ENCODE assay signal across 8 cellular contexts in the genomic region with DNA sequence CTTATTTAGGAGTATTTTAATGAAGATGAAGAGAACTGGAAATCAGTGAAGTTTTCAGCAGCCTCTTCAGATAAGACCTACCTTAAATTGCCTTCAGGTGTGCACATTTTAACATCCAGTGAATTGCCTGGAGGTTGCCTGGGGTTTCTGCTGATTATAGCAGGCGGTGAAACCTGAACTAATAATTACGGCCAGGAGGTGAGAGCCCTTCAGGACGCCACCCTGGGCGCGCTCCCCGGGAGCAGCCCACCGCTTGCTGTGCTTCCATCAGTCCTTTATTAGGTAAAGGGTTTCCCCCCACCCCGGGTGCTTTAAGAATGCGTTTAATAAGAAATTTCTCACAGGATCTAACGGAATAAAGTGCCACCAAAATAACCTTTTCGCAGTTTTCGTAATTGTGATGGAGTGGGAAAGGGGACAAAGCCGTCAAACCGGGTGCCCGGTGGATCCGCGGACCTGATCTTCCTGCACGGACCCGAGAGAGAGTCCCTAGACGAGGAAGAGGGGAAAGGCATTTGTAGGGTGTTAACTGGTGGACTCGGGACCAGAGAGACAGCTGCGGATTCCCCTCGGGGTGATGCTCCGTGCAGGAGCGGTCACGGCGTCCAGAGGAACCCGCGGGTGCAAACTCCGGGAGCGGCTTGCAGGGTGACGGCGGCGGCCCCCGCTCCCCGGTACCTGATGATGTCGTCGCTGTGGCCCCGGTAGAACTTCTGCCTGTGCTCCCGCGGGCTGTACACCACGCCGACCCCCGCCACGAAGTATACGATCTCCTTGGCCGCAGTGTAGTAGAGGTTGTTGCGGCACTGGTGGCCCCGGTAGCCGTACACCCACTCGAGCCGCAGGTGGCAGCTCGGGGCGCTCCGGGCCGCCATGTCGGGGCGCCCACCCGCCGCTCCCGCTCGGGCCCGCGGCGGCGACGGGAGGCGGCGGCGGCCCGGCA. TPM values are rescaled to one million over a fixed set of nuclear protein-coding genes. Genes with fewer than 3 reads are reported as not detected.
DNase-seq lines count a peak whose midpoint lies in the region; ATAC-seq, FAIRE-seq and TF ChIP-seq lines count a peak whose summit lies in the region.

No MANE protein-coding gene starts in this region.

- POLR2A ChIA-PET in A549 (lab: Yijun Ruan, JAX) = interaction anchor here (1.6 to 1.7 kb wide), 2 partner anchors 32 to 33 kb away, joined by 4 to 12 read pairs; partner anchors contain the start of gene TTC8

- CTCF ChIA-PET in A549 (lab: Yijun Ruan, JAX) = interaction anchor here (0.6 to 2.4 kb wide), 19 partner anchors 15 to 1122 kb away, joined by 3 to 19 read pairs (median 4); partner anchors contain the start of gene TTC8
- CTCF ChIA-PET in activated naive CD4-positive, alpha-beta T cell treated with anti-CD3 and anti-CD28 coated beads for 36 hours (lab: Charles Lee) = interaction anchor here (0.8 to 1.5 kb wide), 5 partner anchors 24 to 129 kb away, joined by 3 to 4 read pairs (median 4); partner anchors contain the start of gene TTC8

- TF ChIP-seq CTCF in A549 (IDR thresholded peaks at IDR 0.05) (no peak), heart right ventricle (IDR thresholded peaks at IDR 0.05) (no peak), progenitor cell of endocrine pancreas (IDR thresholded peaks at IDR 0.05; ENCODE audit: unreplicated experiment) (no peak)

- no peak for TF ChIP-seq EP300 in A549 (IDR thresholded peaks at IDR 0.05)

- H3K27ac ChIP-seq in A549 = peak overlapping the region; percentile 62 to 81
- peak overlapping the region in 2 of 10 donors; percentile 42 to 43 for H3K27ac ChIP-seq in heart right ventricle

- no peak for TF ChIP-seq POLR2A in A549 (IDR thresholded peaks at IDR 0.05; ENCODE audit: low read length)

- H3K4me1 ChIP-seq in A549 = 0 out of 3 replicates have a peak, but pooled peaks cover 5% of the 10 kb centered on the region
- peaks cover 0 to 17% (median 12%) of the 10 kb centered on the region in 9 donors for H3K4me1 ChIP-seq in heart right ventricle

- WGBS in A549 (ENCODE audit: missing lambda C conversion rate) = 21% methylated on average over 33 of the region's 71 CpGs
- 3% methylated on average over 70 to 71 of the region's 71 CpGs for WGBS in heart right ventricle, 2 donors

- peaks cover 0 to 40% (median 3%) of the 10 kb centered on the region in 7 donors for H3K27me3 ChIP-seq in heart right ventricle

- peak overlapping the region; percentile 88 for H3K4me3 Mint-ChIP-seq in activated naive CD4-positive, alpha-beta T cell treated with anti-CD3 and anti-CD28 coated beads for 36 hours
- H3K4me3 Mint-ChIP-seq in progenitor cell of endocrine pancreas (ENCODE audit: low read depth) = peak overlapping the region; percentile 83

- H3K4me2 ChIP-seq in A549 = peak overlapping the region; percentile 74

- peaks cover 2% of the 10 kb centered on the region for H3K36me3 Mint-ChIP-seq in activated naive CD4-positive, alpha-beta T cell treated with anti-CD3 and anti-CD28 coated beads for 36 hours (ENCODE audit: low read depth)
- no peaks in the 10 kb centered on the region for H3K36me3 Mint-ChIP-seq in progenitor cell of endocrine pancreas (ENCODE audit: insufficient read depth)

- peak overlapping the region; percentile 71 for H3K27ac Mint-ChIP-seq in activated naive CD4-positive, alpha-beta T cell treated with anti-CD3 and anti-CD28 coated beads for 36 hours
- H3K27ac Mint-ChIP-seq in progenitor cell of endocrine pancreas = peak overlapping the region; percentile 49

- peak; percentile 5 for DNase-seq in A549 (ENCODE audit: low read depth in 1 of 2, low spot score in 1 of 2)
- peak; percentile 74 for DNase-seq in NCI-H146 treated with DMSO at 0.1 percent for 48 hours (lab: John Stamatoyannopoulos, UW; ENCODE audit: unreplicated experiment)
- peak; percentile 30 for DNase-seq in activated naive CD4-positive, alpha-beta T cell treated with anti-CD3 and anti-CD28 coated beads for 36 hours
- peak in 1 of 2 donors; percentile 11 for DNase-seq in heart right ventricle
- no peak for DNase-seq in progenitor cell of endocrine pancreas (ENCODE audit: low spot score, unreplicated experiment)
- DNase-seq in NCI-H2029 (lab: John Stamatoyannopoulos, UW) = no peak

- ATAC-seq in A549 (peak; percentile 24 to 27), GM18499 (IDR thresholded peaks at IDR 0.05; ENCODE audit: insufficient read depth, unreplicated experiment) (peak; percentile 3), heart right ventricle (peak in 6 of 8 donors; percentile 4 to 37 (median 10)), HG03280 (IDR thresholded peaks at IDR 0.05; ENCODE audit: unreplicated experiment) (no peak)

- no peaks in the 10 kb centered on the region for H3K9me3 Mint-ChIP-seq in activated naive CD4-positive, alpha-beta T cell treated with anti-CD3 and anti-CD28 coated beads for 36 hours
- peaks cover 2% of the 10 kb centered on the region for H3K9me3 Mint-ChIP-seq in progenitor cell of endocrine pancreas (ENCODE audit: low read depth)

- H3K27me3 Mint-ChIP-seq in activated naive CD4-positive, alpha-beta T cell treated with anti-CD3 and anti-CD28 coated beads for 36 hours (ENCODE audit: low read depth) = no peaks in the 10 kb centered on the region
- peaks cover 11% of the 10 kb centered on the region for H3K27me3 Mint-ChIP-seq in progenitor cell of endocrine pancreas

- H3K9me3 ChIP-seq in A549 (no peaks in the 10 kb centered on the region), heart right ventricle (no peaks in the 10 kb centered on the region)

- no peak for FAIRE-seq in A549 (lab: Jason Lieb, UNC)

- peak overlapping the region; percentile 62 for H3K4me3 ChIP-seq in A549
- H3K4me3 ChIP-seq in heart right ventricle = peak overlapping the region; percentile 54 to 78 (median 66)

- no peak for TF ChIP-seq RAD21 in A549 (conservative IDR thresholded peaks at IDR 0.05 in 1 of 2, IDR thresholded peaks at IDR 0.05 in 1 of 2)

- H3K4me1 Mint-ChIP-seq in activated naive CD4-positive, alpha-beta T cell treated with anti-CD3 and anti-CD28 coated beads for 36 hours (ENCODE audit: low read depth) = peaks cover 18% of the 10 kb centered on the region
- H3K4me1 Mint-ChIP-seq in progenitor cell of endocrine pancreas (ENCODE audit: low read depth) = peaks cover 2% of the 10 kb centered on the region

- no peaks in the 10 kb centered on the region for H3K36me3 ChIP-seq in heart right ventricle

- intact Hi-C loops in activated naive CD4-positive, alpha-beta T cell treated with anti-CD3 and anti-CD28 coated beads for 36 hours (cut with micrococcal nuclease) = loop anchor here (1.0 to 10.0 kb wide), 11 partner anchors 32 to 1160 kb away; partner anchors contain the start of genes EFCAB11, FOXN3, GPR65 and TTC8
- intact Hi-C loops in heart right ventricle (cut with DNase I) = no loop called here

TF ChIP-seq in A549, 52 proteins besides CTCF, POLR2A, EP300 and RAD21:
- TF ChIP-seq NFE2L2 (conservative IDR thresholded peaks at IDR 0.05; ENCODE audit: low read length) = no peak
- no peak for TF ChIP-seq SMC3 (IDR thresholded peaks at IDR 0.05)
- no peak for TF ChIP-seq HES2 (IDR thresholded peaks at IDR 0.05)
- TF ChIP-seq HEYL (CRISPR knock-in tag; IDR thresholded peaks at IDR 0.05) = no peak
- TF ChIP-seq CEBPB (IDR thresholded peaks at IDR 0.05) = no peak
- TF ChIP-seq EHF (CRISPR knock-in tag; IDR thresholded peaks at IDR 0.05) = no peak
- TF ChIP-seq KDM5A (IDR thresholded peaks at IDR 0.05) = no peak
- TF ChIP-seq GATA3 (IDR thresholded peaks at IDR 0.05; ENCODE audit: borderline replicate concordance) = no peak
- no peak; a peak in 1 of 5 replicates for TF ChIP-seq JUN (IDR thresholded peaks at IDR 0.05)
- no peak for TF ChIP-seq HOXB13 (CRISPR knock-in tag; IDR thresholded peaks at IDR 0.05; ENCODE audit: low read depth)

RNA-seq across cellular contexts. Expression of gene EML5, which starts 0.9 kb away (rescaled TPM):
- polyA plus RNA-seq in A549 (2011; rRNA removed) (0.40 and 0.62 TPM in 2 replicates), A549 (2017; fragmentation: RNase III; extraction: RNeasy Plus Mini Kit Qiagen cat#74134 plus additional on column Dnase treatment) (0.44 to 0.86 TPM (median 0.54 TPM) in 3 replicates), heart right ventricle (under 1 TPM; 0.04 to 0.22 TPM)
- polyA plus RNA-seq in A549 (2012; cell fraction: cytosol; rRNA removed) = 0.04 and 0.14 TPM in 2 replicates
- 0.05 and 0.34 TPM in 2 replicates for polyA plus RNA-seq in A549 (2012; cell fraction: nucleus; rRNA removed)
- 0.83 and 0.88 TPM in 2 replicates for polyA minus RNA-seq in A549 (2011; rRNA and poly(A)+ RNA removed)
- total RNA-seq in activated naive CD4-positive, alpha-beta T cell treated with anti-CD3 and anti-CD28 coated beads for 36 hours = 1 to 10 TPM; 3.7 to 3.8 TPM
- total RNA-seq in heart right ventricle (under 1 TPM; 0.10 to 0.44 (median 0.19) TPM), progenitor cell of endocrine pancreas (6.0 and 6.1 TPM in 2 replicates)

RNA-seq across cellular contexts. Expression of gene TTC8, which starts 32.6 kb away (rescaled TPM):
- polyA plus RNA-seq in A549 (2011; rRNA removed) (55.1 and 56.8 TPM in 2 replicates), A549 (2017; fragmentation: RNase III; extraction: RNeasy Plus Mini Kit Qiagen cat#74134 plus additional on column Dnase treatment) (34.4 to 43.3 TPM (median 36.6 TPM) in 3 replicates), heart right ventricle (1 to 10 TPM; 3.8 to 6.1 TPM)
- 38.4 and 39.9 TPM in 2 replicates for polyA plus RNA-seq in A549 (2012; cell fraction: cytosol; rRNA removed)
- 19.3 and 35.0 TPM in 2 replicates for polyA plus RNA-seq in A549 (2012; cell fraction: nucleus; rRNA removed)
- 32.9 and 47.9 TPM in 2 replicates for polyA minus RNA-seq in A549 (2011; rRNA and poly(A)+ RNA removed)
- 1 to 10 TPM; 1.8 to 1.9 TPM for total RNA-seq in activated naive CD4-positive, alpha-beta T cell treated with anti-CD3 and anti-CD28 coated beads for 36 hours
- total RNA-seq in heart right ventricle (10 to 100 TPM in 6 of 10 donors, 1 to 10 TPM in 4; 5.5 to 16.0 (median 14.0) TPM), progenitor cell of endocrine pancreas (29.7 and 30.0 TPM in 2 replicates)

Comparison
In these comparisons a context has a peak if more than half of its experiments do, and no peak if none do; other contexts are left out.
1. DNase-seq: peak in A549 (2 of 2), NCI-H146 treated with DMSO at 0.1 percent for 48 hours (single experiment) and activated naive CD4-positive, alpha-beta T cell treated with anti-CD3 and anti-CD28 coated beads for 36 hours (single experiment); none in progenitor cell of endocrine pancreas (single experiment) and NCI-H2029 (single experiment).